Comparison of ENCODE assay signal across 22 cellular contexts in genomic region chr2:82120648-82121047, GRCh38.
"Had no signal": no experiment of that assay in that cellular context is flagged by ENCODE, and none has a peak within 500 bp of the region (broad histone marks: within the 10 kb centered on the region; RNA-seq: fewer than 3 reads in every experiment).

No MANE protein-coding gene starts in this region.

- H3K9me3 Mint-ChIP-seq: activated CD4-positive, alpha-beta T cell treated with anti-CD3 and anti-CD28 coated beads, Interleukin-2, amount 10 ng/mL, durations not matched to agents 24 days and 14 days; activated naive CD8-positive, alpha-beta T cell treated with anti-CD3 and anti-CD28 coated beads, Interleukin-2, amount 10 ng/mL, durations not matched to agents 7 days and 5 days; nephron had no signal

- H3K36me3 ChIP-seq: heart left ventricle, pancreas, right atrium auricular region, tibial artery, uterus had no signal

- H3K27ac ChIP-seq: coronary artery, heart left ventricle, pancreas, psoas muscle, right atrium auricular region, tibial artery, uterus had no signal

- H3K27me3 Mint-ChIP-seq: activated CD4-positive, alpha-beta memory T cell treated with anti-CD3 and anti-CD28 coated beads, Interleukin-2, amount 10 ng/mL, durations not matched to agents 7 days and 5 days; activated CD4-positive, alpha-beta T cell treated with anti-CD3 and anti-CD28 coated beads, Interleukin-2, amount 10 ng/mL, durations not matched to agents 24 days and 14 days; activated naive CD8-positive, alpha-beta T cell treated with anti-CD3 and anti-CD28 coated beads, Interleukin-2, amount 10 ng/mL, durations not matched to agents 7 days and 5 days had no signal

- H3K9me3 ChIP-seq: pancreas, psoas muscle, right atrium auricular region, tibial artery, uterus had no signal

- H3K27ac Mint-ChIP-seq: activated CD4-positive, alpha-beta memory T cell treated with anti-CD3 and anti-CD28 coated beads, Interleukin-2, amount 10 ng/mL, durations not matched to agents 7 days and 5 days; activated CD4-positive, alpha-beta T cell treated with anti-CD3 and anti-CD28 coated beads, Interleukin-2, amount 10 ng/mL, durations not matched to agents 24 days and 14 days; activated naive CD4-positive, alpha-beta T cell treated with anti-CD3 and anti-CD28 coated beads for 36 hours; activated naive CD8-positive, alpha-beta T cell treated with anti-CD3 and anti-CD28 coated beads, Interleukin-2, amount 10 ng/mL, durations not matched to agents 7 days and 5 days; activated T-cell treated with anti-CD3 and anti-CD28 coated beads, Interleukin-2, amount 50 U/mL, for 72 hours had no signal

- H3K36me3 Mint-ChIP-seq: activated naive CD8-positive, alpha-beta T cell treated with anti-CD3 and anti-CD28 coated beads, Interleukin-2, amount 10 ng/mL, durations not matched to agents 7 days and 5 days had no signal

- DNase-seq: activated CD4-positive, alpha-beta memory T cell treated with anti-CD3 and anti-CD28 coated beads, Interleukin-2, amount 10 ng/mL, durations not matched to agents 7 days and 5 days; activated CD4-positive, alpha-beta T cell treated with anti-CD3 and anti-CD28 coated beads, Interleukin-2, amount 10 ng/mL, durations not matched to agents 24 days and 14 days; activated effector memory CD4-positive, alpha-beta T cell treated with Interleukin-2 at 50 U/mL for 16 hours; activated naive CD4-positive, alpha-beta T cell treated with anti-CD3 and anti-CD28 coated beads for 36 hours; activated naive CD8-positive, alpha-beta T cell treated with anti-CD3 and anti-CD28 coated beads, Interleukin-2, amount 10 ng/mL, durations not matched to agents 7 days and 5 days; activated T-cell treated with anti-CD3 and anti-CD28 coated beads, Interleukin-2, amount 50 U/mL, for 72 hours; amygdala; heart left ventricle; midbrain; pancreas; psoas muscle; stimulated activated CD4-positive, alpha-beta T cell treated with anti-CD3 and anti-CD28 coated beads, Interleukin-12 subunit alpha, Interleukin-12 subunit beta, amount 100 ng/mL, for 4 hours; stimulated activated CD4-positive, alpha-beta T cell treated with anti-CD3 and anti-CD28 coated beads, Interleukin-4, amount 100 ng/mL, for 4 hours; stimulated activated naive CD8-positive, alpha-beta T cell treated with anti-CD3 and anti-CD28 coated beads, Interleukin-15, Interleukin-2, amounts not matched to agents 100 U/mL and 50 U/mL, for 24 hours; tibial artery; uterus had no signal

- H3K4me3 Mint-ChIP-seq: activated CD4-positive, alpha-beta memory T cell treated with anti-CD3 and anti-CD28 coated beads, Interleukin-2, amount 10 ng/mL, durations not matched to agents 7 days and 5 days; activated CD4-positive, alpha-beta T cell treated with anti-CD3 and anti-CD28 coated beads, Interleukin-2, amount 10 ng/mL, durations not matched to agents 24 days and 14 days; activated naive CD4-positive, alpha-beta T cell treated with anti-CD3 and anti-CD28 coated beads for 36 hours; activated naive CD8-positive, alpha-beta T cell treated with anti-CD3 and anti-CD28 coated beads, Interleukin-2, amount 10 ng/mL, durations not matched to agents 7 days and 5 days; activated T-cell treated with anti-CD3 and anti-CD28 coated beads, Interleukin-2, amount 50 U/mL, for 72 hours; nephron had no signal

- H3K4me3 ChIP-seq: coronary artery, heart left ventricle, lung, pancreas, psoas muscle, right atrium auricular region, tibial artery, uterus had no signal

- H3K4me1 Mint-ChIP-seq: activated CD4-positive, alpha-beta memory T cell treated with anti-CD3 and anti-CD28 coated beads, Interleukin-2, amount 10 ng/mL, durations not matched to agents 7 days and 5 days; activated CD4-positive, alpha-beta T cell treated with anti-CD3 and anti-CD28 coated beads, Interleukin-2, amount 10 ng/mL, durations not matched to agents 24 days and 14 days; activated naive CD8-positive, alpha-beta T cell treated with anti-CD3 and anti-CD28 coated beads, Interleukin-2, amount 10 ng/mL, durations not matched to agents 7 days and 5 days; nephron had no signal

- ATAC-seq: activated CD4-positive, CD25-positive, alpha-beta regulatory T cell treated with anti-CD3 and anti-CD28 coated beads, Interleukin-2, amount 50 U/mL, for 24 hours; activated T-cell treated with anti-CD3 and anti-CD28 coated beads, Interleukin-2, amount 50 U/mL, for 72 hours; heart left ventricle; left lobe of liver; psoas muscle; stimulated activated naive CD8-positive, alpha-beta T cell treated with anti-CD3 and anti-CD28 coated beads, Interleukin-15, Interleukin-2, amounts not matched to agents 100 U/mL and 50 U/mL, for 24 hours had no signal

- H3K4me1 ChIP-seq: heart left ventricle, pancreas, psoas muscle, right atrium auricular region, tibial artery, uterus had no signal

- H3K27me3 ChIP-seq: heart left ventricle, pancreas, right atrium auricular region, tibial artery, uterus had no signal
